Comparison of ENCODE assay signal across 8 cellular contexts in genomic region chr7:134514663-134515062, GRCh38. TPM values are rescaled to one million over a fixed set of nuclear protein-coding genes. Genes with fewer than 3 reads are reported as not detected.
DNase-seq lines count a peak whose midpoint lies in the region; ATAC-seq and TF ChIP-seq lines count a peak whose summit lies in the region.

No MANE protein-coding gene starts in this region.

- WGBS in right cardiac atrium: 3% methylated on average over 4 of the region's 4 CpGs

- no peak overlapping the region for H3K27ac ChIP-seq in right cardiac atrium (ENCODE audit: low read length)

- H3K27me3 ChIP-seq in right cardiac atrium (ENCODE audit: control insufficient read depth, insufficient read depth): no peaks in the 10 kb centered on the region

- intact Hi-C loops in right cardiac atrium (cut with DNase I) (loop anchor here in 2 of 4 donors (2.0 to 10.0 kb wide), 3 partner anchors 82 to 92 kb away; no protein-coding TSS in a partner anchor), sciatic nerve (cut with DNase I) (loop anchor here (5.0 kb wide), 1 partner anchor 72 kb away; no protein-coding TSS in a partner anchor)

- no peak overlapping the region for H3K4me3 ChIP-seq in right cardiac atrium (ENCODE audit: low read length)

- no peaks in the 10 kb centered on the region for H3K4me1 ChIP-seq in right cardiac atrium (ENCODE audit: control insufficient read depth, insufficient read depth, low read length)

- H3K9me3 ChIP-seq in right cardiac atrium (ENCODE audit: control insufficient read depth, low read length): no peaks in the 10 kb centered on the region

- DNase-seq in AG08395 (ENCODE audit: low spot score) (peak; percentile 69), GM10266 (ENCODE audit: extremely low spot score) (peak; percentile 61), NCI-H526 treated with DMSO at 0.1 percent for 48 hours (lab: John Stamatoyannopoulos, UW) (peak; percentile 61), amniotic epithelial cell (ENCODE audit: low read depth) (peak; percentile 71), right cardiac atrium (no peak), sciatic nerve (ENCODE audit: low spot score) (no peak)

- peak; percentile 69 for TF ChIP-seq CTCF in GM10266 (IDR thresholded peaks at IDR 0.05; ENCODE audit: control insufficient read depth, insufficient read depth, low read depth, missing control alignments)

- ATAC-seq in HG03442 (IDR thresholded peaks at IDR 0.05; ENCODE audit: unreplicated experiment): peak; percentile 49
- peak; percentile 36 to 39 for ATAC-seq in right cardiac atrium
- ATAC-seq in sciatic nerve: peak; percentile 66
- ATAC-seq in HG03469 (IDR thresholded peaks at IDR 0.05; ENCODE audit: unreplicated experiment): no peak

RNA-seq across cellular contexts. Expression of gene AKR1B10, which starts 12.7 kb away (rescaled TPM):
- total RNA-seq in right cardiac atrium (under 1 TPM; 0.22 to 0.68 (median 0.42) TPM), sciatic nerve (4.5 TPM)
- polyA plus RNA-seq in right cardiac atrium: 0.18 TPM

RNA-seq across cellular contexts. Expression of gene AKR1B15, which starts 34.2 kb away (rescaled TPM):
- total RNA-seq in right cardiac atrium: not detected
- 0.07 TPM for polyA plus RNA-seq in right cardiac atrium
- 1.3 TPM for total RNA-seq in sciatic nerve

RNA-seq across cellular contexts. Expression of gene AKR1B1, which starts 55.8 kb away (rescaled TPM):
- total RNA-seq in right cardiac atrium (100 to 1,000 TPM; 133 to 191 (median 159) TPM), sciatic nerve (273 TPM)
- polyA plus RNA-seq in right cardiac atrium: 211 TPM

Comparison
In these comparisons a context has a peak if more than half of its experiments do, and no peak if none do; other contexts are left out.
1. DNase-seq: peak in AG08395 (single experiment), GM10266 (single experiment), NCI-H526 treated with DMSO at 0.1 percent for 48 hours (single experiment) and amniotic epithelial cell (single experiment); none in right cardiac atrium (0 of 3) and sciatic nerve (single experiment).